ENCODE assay signal across 8 cellular contexts in genomic region chr11:126355324-126355925, GRCh38. TPM values are rescaled to one million over a fixed set of nuclear protein-coding genes. Genes with fewer than 3 reads are reported as not detected.
DNase-seq lines count a peak whose midpoint lies in the region; ATAC-seq and TF ChIP-seq lines count a peak whose summit lies in the region.

Gene ST3GAL4, plus strand, starts transcription at chr11:126355686. Its CDS starts 50,470 bp downstream, at chr11:126406156.

- BruUV-seq in A673 (replicated peaks; lab: Mats Ljungman, UMichigan), result no TSS peak

- CTCF ChIA-PET in A673 (lab: Charles Lee), result interaction anchor here (0.6 to 1.7 kb wide), 3 partner anchors 41 to 55 kb away, joined by 3 to 5 read pairs (median 4); no protein-coding TSS in a partner anchor
- CTCF ChIA-PET in activated CD8-positive, alpha-beta T cell treated with anti-CD3 and anti-CD28 coated beads, Interleukin-2, amount 10 ng/mL, durations not matched to agents 7 days and 5 days (lab: Charles Lee), result interaction anchor here (0.8 to 3.3 kb wide), 3 partner anchors 45 to 129 kb away, joined by 4 to 10 read pairs (median 5); no protein-coding TSS in a partner anchor

- H2BK12ac ChIP-seq in mesenchymal stem cell (ENCODE audit: low read length in 2 of 2), result peak within 1 kb of the TSS; percentile 51 to 91

- DNase-seq in A673 (ENCODE audit: low spot score) (peak; percentile 88), NCI-H510A treated with DMSO at 0.1 percent for 48 hours (lab: John Stamatoyannopoulos, UW) (peak; percentile 62), mesenchymal stem cell (peak; percentile 68)
- peak; percentile 78 for DNase-seq in activated CD8-positive, alpha-beta T cell treated with anti-CD3 and anti-CD28 coated beads, Interleukin-2, amount 10 ng/mL, durations not matched to agents 7 days and 5 days
- peak; percentile 33 to 38 (median 36) for DNase-seq in effector memory CD4-positive, alpha-beta T cell
- DNase-seq in stimulated activated CD8-positive, alpha-beta memory T cell treated with anti-CD3 and anti-CD28 coated beads, Interleukin-12 subunit alpha, Interleukin-12 subunit beta, amount 100 ng/mL, for 24 hours (ENCODE audit: extremely low read depth), result peak; percentile 50

- intact Hi-C loops in A673 (cut with micrococcal nuclease; ENCODE audit: unreplicated experiment), result no loop called here

- no peak within 1 kb of the TSS for H2BK5ac ChIP-seq in mesenchymal stem cell (ENCODE audit: low read depth, low read length, poor library complexity, severe bottlenecking)

- peak within 1 kb of the TSS; percentile 96 for H3K18ac ChIP-seq in mesenchymal stem cell (ENCODE audit: low read depth in 1 of 2, low read length in 2 of 2)

- peak within 1 kb of the TSS; percentile 94 for H2BK120ac ChIP-seq in mesenchymal stem cell (ENCODE audit: low read depth, low read length)

- H3K36me3 ChIP-seq in A673 (ENCODE audit: insufficient read depth, low read length, poor library complexity, severe bottlenecking), result peaks cover 11% of the 10 kb centered on the region
- no peaks in the 10 kb centered on the region for H3K36me3 ChIP-seq in effector memory CD4-positive, alpha-beta T cell (ENCODE audit: control insufficient read depth, insufficient read depth, low read length)
- H3K36me3 ChIP-seq in mesenchymal stem cell (ENCODE audit: control insufficient read depth in 1 of 2, insufficient read depth in 2 of 2, low read depth in 1 of 2, low read length in 2 of 2), result peaks cover 2 to 4% of the 10 kb centered on the region in 2 experiments

- peak within 1 kb of the TSS; percentile 72 for H2AK5ac ChIP-seq in mesenchymal stem cell (ENCODE audit: low read length, severe bottlenecking)

- H2BK15ac ChIP-seq in mesenchymal stem cell (ENCODE audit: low read depth, poor library complexity, severe bottlenecking), result peak within 1 kb of the TSS; percentile 77

- TF ChIP-seq CTCF in A673 (conservative IDR thresholded peaks at IDR 0.05; ENCODE audit: low read depth, low read length), result no peak

- H3K27me3 ChIP-seq in A673 (replicated peaks; ENCODE audit: insufficient read depth, low read depth, low read length, poor library complexity) (no peaks in the 10 kb centered on the region), mesenchymal stem cell (ENCODE audit: control insufficient read depth in 1 of 2, insufficient read depth in 1 of 2, low read length in 2 of 2) (no peaks in the 10 kb centered on the region)
- H3K27me3 ChIP-seq in effector memory CD4-positive, alpha-beta T cell (replicated peaks; ENCODE audit: control insufficient read depth, insufficient read depth, low read length, poor library complexity, severe bottlenecking), result no peaks in the 10 kb centered on the region

- H3K9me3 Mint-ChIP-seq in activated CD8-positive, alpha-beta T cell treated with anti-CD3 and anti-CD28 coated beads, Interleukin-2, amount 10 ng/mL, durations not matched to agents 7 days and 5 days (ENCODE audit: insufficient read depth), result no peaks in the 10 kb centered on the region

- peak within 1 kb of the TSS; percentile 81 for H2AFZ ChIP-seq in mesenchymal stem cell (ENCODE audit: low read depth, low read length)

- peak within 1 kb of the TSS; percentile 93 for H4K91ac ChIP-seq in mesenchymal stem cell (ENCODE audit: low read length)

- no peaks in the 10 kb centered on the region for H3K27me3 Mint-ChIP-seq in activated CD8-positive, alpha-beta T cell treated with anti-CD3 and anti-CD28 coated beads, Interleukin-2, amount 10 ng/mL, durations not matched to agents 7 days and 5 days (ENCODE audit: low read depth)

- H3K4me3 ChIP-seq in A673 (ENCODE audit: low read depth, low read length, poor library complexity, severe bottlenecking) (peak within 1 kb of the TSS; percentile 62), mesenchymal stem cell (ENCODE audit: insufficient read depth in 1 of 2, low read depth in 1 of 2, low read length in 2 of 2) (peak within 1 kb of the TSS; percentile 87 to 91)
- peak within 1 kb of the TSS; percentile 78 for H3K4me3 ChIP-seq in effector memory CD4-positive, alpha-beta T cell (ENCODE audit: insufficient read depth, low read depth, low read length, poor library complexity, severe bottlenecking)

- H3K14ac ChIP-seq in mesenchymal stem cell (ENCODE audit: low read length in 2 of 2), result peak within 1 kb of the TSS in 1 of 2 experiments; percentile 95

- peak within 1 kb of the TSS; percentile 94 for H3K4me3 Mint-ChIP-seq in activated CD8-positive, alpha-beta T cell treated with anti-CD3 and anti-CD28 coated beads, Interleukin-2, amount 10 ng/mL, durations not matched to agents 7 days and 5 days

- H3K9me3 ChIP-seq in A673 (ENCODE audit: low read depth, low read length, poor library complexity, severe bottlenecking), result no peaks in the 10 kb centered on the region
- no peaks in the 10 kb centered on the region for H3K9me3 ChIP-seq in effector memory CD4-positive, alpha-beta T cell (ENCODE audit: control insufficient read depth, low read length)
- no peaks in the 10 kb centered on the region for H3K9me3 ChIP-seq in mesenchymal stem cell (ENCODE audit: control insufficient read depth, low read length)

- H3K23ac ChIP-seq in mesenchymal stem cell (ENCODE audit: low read length in 2 of 2), result peak within 1 kb of the TSS in 1 of 2 experiments; percentile 79

- peak within 1 kb of the TSS; percentile 90 for H3K27ac Mint-ChIP-seq in activated CD8-positive, alpha-beta T cell treated with anti-CD3 and anti-CD28 coated beads, Interleukin-2, amount 10 ng/mL, durations not matched to agents 7 days and 5 days

- peaks cover 39% of the 10 kb centered on the region for H3K4me1 ChIP-seq in A673 (ENCODE audit: insufficient read depth, low read length, poor library complexity, severe bottlenecking)
- H3K4me1 ChIP-seq in effector memory CD4-positive, alpha-beta T cell (ENCODE audit: control insufficient read depth, insufficient read depth, low read length, poor library complexity, severe bottlenecking), result peaks cover 11% of the 10 kb centered on the region
- H3K4me1 ChIP-seq in mesenchymal stem cell (ENCODE audit: control insufficient read depth, insufficient read depth, low read depth, low read length), result peaks cover 17% of the 10 kb centered on the region

- POLR2A ChIA-PET in A673 (lab: Charles Lee; ENCODE audit: low non-redundant PET), result interaction anchor here (0.5 kb wide), 1 partner anchor 1557 kb away, joined by 5 read pairs; no protein-coding TSS in a partner anchor
- POLR2A ChIA-PET in activated CD8-positive, alpha-beta T cell treated with anti-CD3 and anti-CD28 coated beads, Interleukin-2, amount 10 ng/mL, durations not matched to agents 7 days and 5 days (lab: Charles Lee), result interaction anchor here (0.7 to 4.4 kb wide), 5 partner anchors 11 to 86 kb away, joined by 3 to 40 read pairs (median 3); no protein-coding TSS in a partner anchor

- WGBS in mesenchymal stem cell, result under 1% methylated on average over 45 of the region's 71 CpGs

- peaks cover 50% of the 10 kb centered on the region for H3K79me1 ChIP-seq in mesenchymal stem cell (replicated peaks; ENCODE audit: low read length, poor library complexity, severe bottlenecking)

- H3K27ac ChIP-seq in A673 (ENCODE audit: low read depth, low read length, poor library complexity, severe bottlenecking) (peak within 1 kb of the TSS; percentile 77), mesenchymal stem cell (ENCODE audit: low read length, poor library complexity, severe bottlenecking) (peak within 1 kb of the TSS; percentile 13)
- H3K27ac ChIP-seq in effector memory CD4-positive, alpha-beta T cell (ENCODE audit: insufficient read depth, low read length, poor library complexity, severe bottlenecking), result no peak within 1 kb of the TSS

- peak within 1 kb of the TSS; percentile 89 for H3K9ac ChIP-seq in mesenchymal stem cell (ENCODE audit: low read length)

- ATAC-seq in GM18519 (IDR thresholded peaks at IDR 0.05; ENCODE audit: low FRiP score, unreplicated experiment) (peak; percentile 36), HG03045 (IDR thresholded peaks at IDR 0.05; ENCODE audit: unreplicated experiment) (peak; percentile 64)
- peak; percentile 79 for ATAC-seq in activated CD8-positive, alpha-beta T cell treated with anti-CD3 and anti-CD28 coated beads, Interleukin-2, amount 10 ng/mL, durations not matched to agents 7 days and 5 days

- H3K4me1 Mint-ChIP-seq in activated CD8-positive, alpha-beta T cell treated with anti-CD3 and anti-CD28 coated beads, Interleukin-2, amount 10 ng/mL, durations not matched to agents 7 days and 5 days (ENCODE audit: low read depth), result peaks cover 51% of the 10 kb centered on the region

- H4K8ac ChIP-seq in mesenchymal stem cell (ENCODE audit: low read length), result peak within 1 kb of the TSS; percentile 98

- peak within 1 kb of the TSS; percentile 64 for H3K4me2 ChIP-seq in mesenchymal stem cell (ENCODE audit: low read length, poor library complexity, severe bottlenecking)

- peaks cover 14% of the 10 kb centered on the region for H3K36me3 Mint-ChIP-seq in activated CD8-positive, alpha-beta T cell treated with anti-CD3 and anti-CD28 coated beads, Interleukin-2, amount 10 ng/mL, durations not matched to agents 7 days and 5 days (ENCODE audit: low read depth)

- peak within 1 kb of the TSS; percentile 91 to 94 for H3K4ac ChIP-seq in mesenchymal stem cell (ENCODE audit: low read depth in 1 of 2, low read length in 2 of 2)

RNA-seq across cellular contexts. Expression of gene ST3GAL4, which starts in this region (rescaled TPM):
- total RNA-seq in A673 (2021), result 26.4 and 29.9 TPM in 2 replicates
- 10 to 100 TPM; 10.3 to 11.8 TPM for total RNA-seq in activated CD8-positive, alpha-beta T cell treated with anti-CD3 and anti-CD28 coated beads, Interleukin-2, amount 10 ng/mL, durations not matched to agents 7 days and 5 days
- polyA plus RNA-seq in mesenchymal stem cell (2013, experiment 1 of 2), result 11.1 TPM
- polyA plus RNA-seq in mesenchymal stem cell (2013, experiment 2 of 2), result 11.5 TPM

Comparison
In these comparisons a context has a peak if more than half of its experiments do, and no peak if none do; other contexts are left out.
1. DNase-seq: peak in every context shown above with its lines; median percentile 88 in A673; 78 in activated CD8-positive, alpha-beta T cell treated with anti-CD3 and anti-CD28 coated beads, Interleukin-2, amount 10 ng/mL, durations not matched to agents 7 days and 5 days; 68 in mesenchymal stem cell; 62 in NCI-H510A treated with DMSO at 0.1 percent for 48 hours; 50 in stimulated activated CD8-positive, alpha-beta memory T cell treated with anti-CD3 and anti-CD28 coated beads, Interleukin-12 subunit alpha, Interleukin-12 subunit beta, amount 100 ng/mL, for 24 hours; 36 in effector memory CD4-positive, alpha-beta T cell.